In genomic region chr20:32780749-32781402, GRCh38 we compare ENCODE assay signal across 17 cellular contexts. TPM values are rescaled to one million over a fixed set of nuclear protein-coding genes. Genes with fewer than 3 reads are reported as not detected.
A peak's percentile ranks its signal among the peaks of the same experiment; 100 is the strongest.
DNase-seq lines count a peak whose midpoint lies in the region; ATAC-seq, FAIRE-seq and TF ChIP-seq lines count a peak whose summit lies in the region.
"Had no signal": no experiment of that assay in that cellular context is flagged by ENCODE, and none has a peak within 500 bp of the region (broad histone marks: within the 10 kb centered on the region; RNA-seq: fewer than 3 reads in every experiment).

No MANE protein-coding gene starts in this region.

- H3K36me3 ChIP-seq in endothelial cell of umbilical vein (ENCODE audit: control insufficient read depth in 2 of 2, extremely low read depth in 1 of 2, insufficient read depth in 2 of 2, low read length in 2 of 2): no peaks in the 10 kb centered on the region

- BruUV-seq in endothelial cell of umbilical vein (replicated peaks; lab: Mats Ljungman, UMichigan): no TSS peak

- POLR2A ChIA-PET in endothelial cell of umbilical vein (lab: Charles Lee): no interaction called here

- no peaks in the 10 kb centered on the region for H4K20me1 ChIP-seq in endothelial cell of umbilical vein (replicated peaks; ENCODE audit: control insufficient read depth, extremely low read depth, insufficient read depth, low read length)

- H3K4me1 ChIP-seq in endothelial cell of umbilical vein (ENCODE audit: control insufficient read depth, extremely low read depth, insufficient read depth, low read length): no peaks in the 10 kb centered on the region

- H3K36me3 Mint-ChIP-seq in neural crest cell (ENCODE audit: low read depth): peaks cover 15% of the 10 kb centered on the region

- TF ChIP-seq POLR2A in endothelial cell of umbilical vein (IDR thresholded peaks at IDR 0.05; ENCODE audit: low read depth, low read length): no peak

- peak overlapping the region; percentile 95 for H3K27ac Mint-ChIP-seq in neural crest cell (ENCODE audit: unreplicated experiment)
- H3K27ac Mint-ChIP-seq: activated CD4-positive, alpha-beta T cell treated with anti-CD3 and anti-CD28 coated beads, Interleukin-2, amount 10 ng/mL, durations not matched to agents 7 days and 5 days; HFFc6 had no signal

- CTCF ChIA-PET in endothelial cell of umbilical vein (lab: Charles Lee): interaction anchor here (7.7 kb wide), 1 partner anchor 104 kb away, joined by 636 read pairs; the partner anchor contains the start of gene C20orf203

- H3K4me2 ChIP-seq in endothelial cell of umbilical vein (ENCODE audit: insufficient read depth, low read length): no peak overlapping the region

- H3K9me3 Mint-ChIP-seq in neural crest cell: no peaks in the 10 kb centered on the region
- H3K9me3 Mint-ChIP-seq: activated CD4-positive, alpha-beta T cell treated with anti-CD3 and anti-CD28 coated beads, Interleukin-2, amount 10 ng/mL, durations not matched to agents 7 days and 5 days; activated T-cell treated with anti-CD3 and anti-CD28 coated beads, Interleukin-2, amount 50 U/mL, for 4 hours; HFFc6 had no signal

- no peak for TF ChIP-seq CTCF in endothelial cell of umbilical vein (IDR thresholded peaks at IDR 0.05; ENCODE audit: extremely low read depth in 1 of 2, insufficient read depth in 1 of 2, low read depth in 1 of 2, low read length in 2 of 2)
- no peak for TF ChIP-seq CTCF in neural crest cell (conservative IDR thresholded peaks at IDR 0.05)

- intact Hi-C loops in endothelial cell of umbilical vein (cut with micrococcal nuclease): no loop called here

- DNase-seq in COLO668 (lab: John Stamatoyannopoulos, UW; ENCODE audit: unreplicated experiment) (peak; percentile 37), NCI-H2107 treated with DMSO at 0.1 percent for 48 hours (lab: John Stamatoyannopoulos, UW; ENCODE audit: unreplicated experiment) (peak; percentile 61), endothelial cell of umbilical vein (ENCODE audit: low read depth, low spot score) (no peak), neural crest cell (ENCODE audit: low read depth, low spot score) (peak; percentile 41), T-helper 1 cell (no peak)
- DNase-seq in activated CD4-positive, alpha-beta T cell treated with anti-CD3 and anti-CD28 coated beads for 4 hours: no peak
- no peak for DNase-seq in stimulated activated CD4-positive, alpha-beta T cell treated with anti-CD3 and anti-CD28 coated beads, Interleukin-4, amount 100 ng/mL, for 1 hour
- DNase-seq: activated CD4-positive, alpha-beta T cell treated with anti-CD3 and anti-CD28 coated beads, Interleukin-2, amount 10 ng/mL, durations not matched to agents 7 days and 5 days; activated T-cell treated with anti-CD3 and anti-CD28 coated beads, Interleukin-2, amount 50 U/mL, for 4 hours; central memory CD4-positive, alpha-beta T cell; HFFc6; KBM-7; NCI-H1048; NCI-H524; T1000 had no signal

- H3K4me3 ChIP-seq in endothelial cell of umbilical vein (replicated peaks in 1 of 3; ENCODE audit: insufficient read depth in 1 of 3, low read depth in 1 of 3, low read length in 3 of 3): no peak overlapping the region

- H3K27me3 Mint-ChIP-seq in neural crest cell (ENCODE audit: low read depth): no peaks in the 10 kb centered on the region
- H3K27me3 Mint-ChIP-seq: activated CD4-positive, alpha-beta T cell treated with anti-CD3 and anti-CD28 coated beads, Interleukin-2, amount 10 ng/mL, durations not matched to agents 7 days and 5 days had no signal

- FAIRE-seq in endothelial cell of umbilical vein (lab: Jason Lieb, UNC): peak; percentile 40

- dilution Hi-C loops in endothelial cell of umbilical vein (cut with MboI; ENCODE audit: extremely low pct_ligation_motif_present, low sequenced_read_pairs): no loop called here

- no peaks in the 10 kb centered on the region for H3K9me1 ChIP-seq in endothelial cell of umbilical vein (replicated peaks; ENCODE audit: control insufficient read depth, extremely low read depth, insufficient read depth, low read length)

- H3K79me2 ChIP-seq in endothelial cell of umbilical vein (ENCODE audit: control insufficient read depth, insufficient read depth, low read length): no peaks in the 10 kb centered on the region

- no peak overlapping the region for H3K9ac ChIP-seq in endothelial cell of umbilical vein (replicated peaks; ENCODE audit: extremely low read depth, insufficient read depth, low read length)

- peak overlapping the region; percentile 83 for H3K4me3 Mint-ChIP-seq in neural crest cell
- H3K4me3 Mint-ChIP-seq: activated CD4-positive, alpha-beta T cell treated with anti-CD3 and anti-CD28 coated beads, Interleukin-2, amount 10 ng/mL, durations not matched to agents 7 days and 5 days; activated T-cell treated with anti-CD3 and anti-CD28 coated beads, Interleukin-2, amount 50 U/mL, for 4 hours; HFFc6 had no signal

- H3K4me1 Mint-ChIP-seq in neural crest cell: peaks cover 64% of the 10 kb centered on the region

- no peak overlapping the region for H3K27ac ChIP-seq in endothelial cell of umbilical vein (ENCODE audit: insufficient read depth, low read depth, low read length)
- H3K27ac ChIP-seq: epithelial cell of prostate had no signal

- H3K9me3 ChIP-seq in endothelial cell of umbilical vein (replicated peaks; ENCODE audit: control insufficient read depth, insufficient read depth, low read length): no peaks in the 10 kb centered on the region

- H3K27me3 ChIP-seq in endothelial cell of umbilical vein (ENCODE audit: control insufficient read depth in 2 of 2, insufficient read depth in 2 of 2, low read length in 2 of 2): no peaks in the 10 kb centered on the region

- ATAC-seq in HG02678 (IDR thresholded peaks at IDR 0.05; ENCODE audit: unreplicated experiment): no peak
- ATAC-seq: activated T-cell treated with anti-CD3 and anti-CD28 coated beads, Interleukin-2, amount 50 U/mL, for 4 hours had no signal

- no peak overlapping the region for H2AFZ ChIP-seq in endothelial cell of umbilical vein (ENCODE audit: low read depth, low read length)

TF ChIP-seq in endothelial cell of umbilical vein, 7 proteins besides CTCF, POLR2A, EP300 and RAD21:
- no peak for TF ChIP-seq GATA2 (IDR thresholded peaks at IDR 0.05; ENCODE audit: insufficient read depth, insufficient read length, low read depth, low read length)
- no peak for TF ChIP-seq JUN (IDR thresholded peaks at IDR 0.05; ENCODE audit: borderline replicate concordance, insufficient read depth, insufficient read length, low read depth)
- no peak for TF ChIP-seq POLR2AphosphoS5 (IDR thresholded peaks at IDR 0.05; ENCODE audit: insufficient read depth, low read depth, low read length)
- no peak for TF ChIP-seq EZH2 (IDR thresholded peaks at IDR 0.05; ENCODE audit: borderline replicate concordance, low read depth, low read length, severe bottlenecking)
- TF ChIP-seq MYC (IDR thresholded peaks at IDR 0.05; ENCODE audit: low read depth, low read length): no peak
- TF ChIP-seq FOS (IDR thresholded peaks at IDR 0.05; ENCODE audit: borderline replicate concordance, insufficient read depth, low read length): no peak
- TF ChIP-seq, protein P1, sequence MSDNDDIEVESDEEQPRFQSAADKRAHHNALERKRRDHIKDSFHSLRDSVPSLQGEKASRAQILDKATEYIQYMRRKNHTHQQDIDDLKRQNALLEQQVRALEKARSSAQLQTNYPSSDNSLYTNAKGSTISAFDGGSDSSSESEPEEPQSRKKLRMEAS (IDR thresholded peaks at IDR 0.05; ENCODE audit: insufficient read depth, insufficient read length): no peak

RNA-seq across cellular contexts. Expression of gene DNMT3B, which starts 18.7 kb away (rescaled TPM):
- total RNA-seq in endothelial cell of umbilical vein (6.8 TPM in 2 replicates), neural crest cell (57.3 and 58.0 TPM in 2 replicates)
- 3.2 and 3.6 TPM in 2 replicates for polyA plus RNA-seq in endothelial cell of umbilical vein
- polyA plus RNA-seq in endothelial cell of umbilical vein (2011; cell fraction: cytosol; rRNA removed): 3.0 and 3.2 TPM in 2 replicates
- polyA plus RNA-seq in endothelial cell of umbilical vein (2011; cell fraction: nucleus; rRNA removed): 11.3 and 11.9 TPM in 2 replicates
- polyA plus RNA-seq in endothelial cell of umbilical vein (2012): 4.4 and 4.7 TPM in 2 replicates
- polyA minus RNA-seq in endothelial cell of umbilical vein: 3.4 TPM in 2 replicates
- polyA minus RNA-seq in endothelial cell of umbilical vein (2011; cell fraction: cytosol; rRNA and poly(A)+ RNA removed): 3.8 TPM
- 2.9 and 3.7 TPM in 2 replicates for polyA minus RNA-seq in endothelial cell of umbilical vein (2011; cell fraction: nucleus; rRNA and poly(A)+ RNA removed)

RNA-seq across cellular contexts. Expression of gene COMMD7, which starts 37.6 kb away (rescaled TPM):
- total RNA-seq in endothelial cell of umbilical vein (55.9 and 58.8 TPM in 2 replicates), neural crest cell (60.4 and 65.3 TPM in 2 replicates)
- polyA plus RNA-seq in endothelial cell of umbilical vein: 72.9 and 76.0 TPM in 2 replicates
- 85.7 and 89.0 TPM in 2 replicates for polyA plus RNA-seq in endothelial cell of umbilical vein (2011; cell fraction: cytosol; rRNA removed)
- 58.7 and 60.3 TPM in 2 replicates for polyA plus RNA-seq in endothelial cell of umbilical vein (2011; cell fraction: nucleus; rRNA removed)
- polyA plus RNA-seq in endothelial cell of umbilical vein (2012): 78.0 and 85.7 TPM in 2 replicates
- polyA minus RNA-seq in endothelial cell of umbilical vein: 31.7 and 33.4 TPM in 2 replicates
- 26.8 TPM for polyA minus RNA-seq in endothelial cell of umbilical vein (2011; cell fraction: cytosol; rRNA and poly(A)+ RNA removed)
- polyA minus RNA-seq in endothelial cell of umbilical vein (2011; cell fraction: nucleus; rRNA and poly(A)+ RNA removed): 12.2 and 14.3 TPM in 2 replicates

RNA-seq across cellular contexts. Expression of gene MAPRE1, which starts 38.9 kb away (rescaled TPM):
- total RNA-seq in endothelial cell of umbilical vein: 143 and 150 TPM in 2 replicates
- polyA plus RNA-seq in endothelial cell of umbilical vein: 46.4 and 71.6 TPM in 2 replicates
- 72.3 and 85.6 TPM in 2 replicates for polyA plus RNA-seq in endothelial cell of umbilical vein (2011; cell fraction: cytosol; rRNA removed)
- polyA plus RNA-seq in endothelial cell of umbilical vein (2011; cell fraction: nucleus; rRNA removed): 40.4 and 59.9 TPM in 2 replicates
- polyA plus RNA-seq in endothelial cell of umbilical vein (2012): 143 and 174 TPM in 2 replicates
- polyA minus RNA-seq in endothelial cell of umbilical vein: 75.8 and 82.4 TPM in 2 replicates
- polyA minus RNA-seq in endothelial cell of umbilical vein (2011; cell fraction: cytosol; rRNA and poly(A)+ RNA removed): 52.8 TPM
- 27.6 and 36.4 TPM in 2 replicates for polyA minus RNA-seq in endothelial cell of umbilical vein (2011; cell fraction: nucleus; rRNA and poly(A)+ RNA removed)
- total RNA-seq in neural crest cell: 291 and 304 TPM in 2 replicates

Comparison
In these comparisons a context has a peak if more than half of its experiments do, and no peak if none do; other contexts are left out.
1. DNase-seq: peak in COLO668 (single experiment), NCI-H2107 treated with DMSO at 0.1 percent for 48 hours (single experiment) and neural crest cell (single experiment); none in endothelial cell of umbilical vein (single experiment), T-helper 1 cell (0 of 5), activated CD4-positive, alpha-beta T cell treated with anti-CD3 and anti-CD28 coated beads for 4 hours (0 of 2) and stimulated activated CD4-positive, alpha-beta T cell treated with anti-CD3 and anti-CD28 coated beads, Interleukin-4, amount 100 ng/mL, for 1 hour (single experiment).